ENCODE assay signal across 17 cellular contexts in the genomic region with DNA sequence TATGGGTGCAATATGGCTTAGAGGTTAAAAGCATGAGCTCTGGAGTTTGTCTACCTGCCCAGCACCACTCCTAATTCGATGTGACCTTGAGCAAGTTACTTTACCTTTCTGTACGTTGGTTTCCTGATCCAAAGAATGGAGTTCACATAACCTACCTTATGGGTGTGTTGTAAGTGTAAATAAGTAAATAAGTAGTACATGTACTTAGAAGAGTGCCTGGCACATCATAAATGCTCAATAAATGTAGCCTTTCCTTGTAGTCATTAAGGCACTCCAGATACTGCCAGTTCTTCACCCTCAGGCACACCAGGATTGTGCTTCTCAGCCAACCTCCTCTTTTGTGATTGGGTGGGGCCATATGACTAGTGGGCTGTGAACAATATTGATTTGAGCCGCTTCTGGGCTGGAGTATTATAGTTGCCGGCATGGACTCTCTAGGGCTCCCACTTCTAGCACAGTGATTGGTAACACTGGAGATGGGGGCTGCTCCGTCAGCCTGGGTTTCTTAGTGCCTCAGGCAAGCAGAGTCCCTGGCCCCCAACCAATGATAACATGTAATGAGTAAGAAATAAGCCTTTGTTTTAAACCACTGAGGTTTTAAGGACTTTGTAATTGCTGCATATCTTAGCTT.
DNase-seq lines count a peak whose midpoint lies in the region; ATAC-seq, FAIRE-seq and TF ChIP-seq lines count a peak whose summit lies in the region.
"Had no signal": no experiment of that assay in that cellular context is flagged by ENCODE, and none has a peak within 500 bp of the region (broad histone marks: within the 10 kb centered on the region; RNA-seq: fewer than 3 reads in every experiment).

No MANE protein-coding gene starts in this region.

- DNase-seq in left ventricle myocardium inferior (no peak), Right ventricle myocardium superior (no peak), dedifferentiated amniotic fluid mesenchymal stem cell (ENCODE audit: extremely low spot score) (peak; percentile 29), kidney (peak; percentile 51), H54 (ENCODE audit: insufficient read length, low spot score) (no peak), T-helper 2 cell (no peak), NCI-H524 treated with DMSO at 0.1 percent for 48 hours (lab: John Stamatoyannopoulos, UW) (no peak), nephron progenitor cell (no peak)
- DNase-seq: GOT3; left lung; stimulated activated CD4-positive, alpha-beta T cell treated with anti-CD3 and anti-CD28 coated beads, Interleukin-4, amount 100 ng/mL, for 24 hours; stimulated activated CD8-positive, alpha-beta memory T cell treated with anti-CD3 and anti-CD28 coated beads, Interleukin-4, amount 100 ng/mL, for 48 hours had no signal

- TF ChIP-seq POLR2A in H54 (IDR thresholded peaks at IDR 0.05; ENCODE audit: low read depth, low read length), result no peak

- H3K27ac Mint-ChIP-seq in nephron progenitor cell, result no peak overlapping the region
- H3K27ac Mint-ChIP-seq: activated naive CD4-positive, alpha-beta T cell treated with anti-CD3 and anti-CD28 coated beads, Interleukin-2, amount 50 U/mL, for 24 hours had no signal

- ATAC-seq in Right ventricle myocardium superior (ENCODE audit: poor library complexity), result no peak
- ATAC-seq: K562, left lung, Panc1 had no signal

- H3K27ac ChIP-seq in left ventricle myocardium inferior (replicated peaks), result peak overlapping the region; percentile 9
- H3K27ac ChIP-seq in kidney (ENCODE audit: low read depth in 2 of 2, low read length in 2 of 2), result no peak overlapping the region
- H3K27ac ChIP-seq: left lung had no signal

- no peaks in the 10 kb centered on the region for H3K27me3 ChIP-seq in left ventricle myocardium inferior (ENCODE audit: low read depth)
- H3K27me3 ChIP-seq: left lung, ovary had no signal

- FAIRE-seq in kidney (lab: Jason Lieb, UNC) (no peak), H54 (lab: Jason Lieb, UNC) (no peak)
- FAIRE-seq: bronchial epithelial cell, K562 had no signal

- intact Hi-C loops in left ventricle myocardium inferior (cut with micrococcal nuclease), result no loop called here
- intact Hi-C loops in Right ventricle myocardium superior (cut with DNase I), result no loop called here
- intact Hi-C loops in kidney (cut with DNase I), result no loop called here

- H3K4me1 ChIP-seq in left ventricle myocardium inferior (peaks cover 25% of the 10 kb centered on the region), kidney (ENCODE audit: control insufficient read depth in 1 of 2, insufficient read depth in 1 of 2, low read depth in 1 of 2, low read length in 2 of 2) (no peaks in the 10 kb centered on the region)
- H3K4me1 ChIP-seq: left lung had no signal

- no peak overlapping the region for H3K4me3 Mint-ChIP-seq in nephron progenitor cell
- H3K4me3 Mint-ChIP-seq: activated naive CD4-positive, alpha-beta T cell treated with anti-CD3 and anti-CD28 coated beads, Interleukin-2, amount 50 U/mL, for 24 hours had no signal

- no peak overlapping the region for H3K9ac ChIP-seq in kidney (ENCODE audit: low read length in 2 of 2)

- H3K4me1 Mint-ChIP-seq in nephron progenitor cell, result peaks cover 17% of the 10 kb centered on the region

- H3K36me3 Mint-ChIP-seq in nephron progenitor cell (ENCODE audit: low read depth), result peaks cover 47% of the 10 kb centered on the region

- H3K9me3 Mint-ChIP-seq in nephron progenitor cell, result peaks cover 8% of the 10 kb centered on the region
- H3K9me3 Mint-ChIP-seq: activated naive CD4-positive, alpha-beta T cell treated with anti-CD3 and anti-CD28 coated beads, Interleukin-2, amount 50 U/mL, for 24 hours had no signal

- H3K36me3 ChIP-seq in left ventricle myocardium inferior (no peaks in the 10 kb centered on the region), kidney (ENCODE audit: control insufficient read depth in 1 of 2, insufficient read depth in 2 of 2, low read length in 2 of 2) (no peaks in the 10 kb centered on the region)
- H3K36me3 ChIP-seq: ovary had no signal

- H3K9me3 ChIP-seq in left ventricle myocardium inferior (replicated peaks) (no peaks in the 10 kb centered on the region), kidney (ENCODE audit: control insufficient read depth in 1 of 2, low read length in 2 of 2) (no peaks in the 10 kb centered on the region)
- H3K9me3 ChIP-seq: left lung, ovary had no signal

- TF ChIP-seq CTCF in left ventricle myocardium inferior (IDR thresholded peaks at IDR 0.05; ENCODE audit: borderline replicate concordance), result no peak
- TF ChIP-seq CTCF in kidney (IDR thresholded peaks at IDR 0.05; ENCODE audit: borderline replicate concordance, extremely low read depth, insufficient read depth), result no peak
- no peak for TF ChIP-seq CTCF in nephron progenitor cell (IDR thresholded peaks at IDR 0.05)

- no peaks in the 10 kb centered on the region for H3K27me3 Mint-ChIP-seq in nephron progenitor cell (ENCODE audit: low read depth, poor library complexity)
- H3K27me3 Mint-ChIP-seq: activated naive CD4-positive, alpha-beta T cell treated with anti-CD3 and anti-CD28 coated beads, Interleukin-2, amount 50 U/mL, for 24 hours had no signal

- no peak overlapping the region for H3K4me3 ChIP-seq in left ventricle myocardium inferior
- H3K4me3 ChIP-seq in kidney (ENCODE audit: low read length in 2 of 2), result no peak overlapping the region
- H3K4me3 ChIP-seq: K562, left lung, ovary had no signal

Comparison
In these comparisons a context has a peak if more than half of its experiments do, and no peak if none do; other contexts are left out.
1. DNase-seq: peak in dedifferentiated amniotic fluid mesenchymal stem cell (single experiment) and kidney (single experiment); none in left ventricle myocardium inferior (single experiment), Right ventricle myocardium superior (single experiment), H54 (single experiment), T-helper 2 cell (0 of 5), NCI-H524 treated with DMSO at 0.1 percent for 48 hours (single experiment) and nephron progenitor cell (single experiment).